Comparison of ENCODE assay signal across 9 cellular contexts in the genomic region with DNA sequence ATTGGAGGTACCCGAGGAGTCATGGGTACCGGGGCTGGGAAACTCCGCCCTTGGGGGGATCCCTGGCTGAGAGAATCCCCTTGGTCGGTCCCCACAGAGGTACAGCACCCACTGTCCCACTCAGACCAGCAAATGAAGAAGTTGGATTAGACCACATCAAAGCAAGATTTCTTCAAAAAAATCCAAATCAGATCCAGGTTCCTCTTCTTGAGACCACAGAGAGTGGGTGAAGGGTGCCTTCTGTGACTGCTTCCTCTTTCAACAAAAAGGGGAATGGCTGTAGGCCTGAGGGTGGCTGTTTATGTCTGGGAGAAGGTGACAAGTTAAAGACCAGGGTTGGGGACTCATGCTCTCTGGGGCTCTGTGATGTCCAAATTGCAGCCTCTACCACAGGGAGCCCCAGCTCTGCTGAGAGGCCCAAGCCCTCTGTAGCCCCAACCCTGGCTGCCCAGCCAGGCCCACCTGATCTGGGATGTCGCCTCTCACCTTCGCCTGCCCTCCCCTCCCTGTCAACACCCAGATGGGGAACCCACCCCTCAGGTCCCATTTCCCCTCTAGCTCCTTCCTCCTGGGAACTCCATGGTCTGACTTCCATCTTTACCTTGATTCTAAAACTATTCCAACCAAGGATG. TPM values are rescaled to one million over a fixed set of nuclear protein-coding genes. Genes with fewer than 3 reads are reported as not detected.
DNase-seq lines count a peak whose midpoint lies in the region; ATAC-seq, FAIRE-seq and TF ChIP-seq lines count a peak whose summit lies in the region.
"Had no signal": no experiment of that assay in that cellular context is flagged by ENCODE, and none has a peak within 500 bp of the region (broad histone marks: within the 10 kb centered on the region; RNA-seq: fewer than 3 reads in every experiment).

No MANE protein-coding gene starts in this region.

- no peak overlapping the region for H2AFZ ChIP-seq in MM.1S (ENCODE audit: low read length)

- no peaks in the 10 kb centered on the region for H3F3A ChIP-seq in MM.1S (ENCODE audit: insufficient read depth, low read length)

- H3K27me3 ChIP-seq in HL-60 (ENCODE audit: insufficient read depth, poor library complexity, severe bottlenecking) = no peaks in the 10 kb centered on the region
- H3K27me3 ChIP-seq in MM.1S (replicated peaks; ENCODE audit: insufficient read depth, low read length) = no peaks in the 10 kb centered on the region
- no peaks in the 10 kb centered on the region for H3K27me3 ChIP-seq in aorta (ENCODE audit: control insufficient read depth in 1 of 2, insufficient read depth in 2 of 2, low read length in 1 of 2)

- no peaks in the 10 kb centered on the region for H3K36me3 ChIP-seq in MM.1S (replicated peaks; ENCODE audit: insufficient read depth, low read length)
- H3K36me3 ChIP-seq in aorta (ENCODE audit: control insufficient read depth in 1 of 2, insufficient read depth in 2 of 2, low read length in 1 of 2) = no peaks in the 10 kb centered on the region

- H3K79me2 ChIP-seq in MM.1S (ENCODE audit: low read length) = no peaks in the 10 kb centered on the region

- intact Hi-C loops in aorta (cut with DNase I) = no loop called here

- DNase-seq in HL-60 (ENCODE audit: low read depth in 1 of 2, low spot score in 1 of 2) (peak; percentile 14 to 74), inferior parietal cortex (ENCODE audit: extremely low spot score) (peak; percentile 39), D721Med (ENCODE audit: insufficient read length, low spot score) (no peak), MM.1S (no peak), aorta (no peak)
- no peak for DNase-seq in activated CD4-positive, alpha-beta T cell treated with anti-CD3 and anti-CD28 coated beads for 1 hour
- DNase-seq: NCI-H748 treated with DMSO at 0.1 percent for 48 hours had no signal

- no peak for FAIRE-seq in D721Med (lab: Jason Lieb, UNC)

- H3K9me2 ChIP-seq in MM.1S (replicated peaks; ENCODE audit: insufficient read depth, low read length) = no peaks in the 10 kb centered on the region

- no peak overlapping the region for H3K9ac ChIP-seq in MM.1S (ENCODE audit: low read length)

- WGBS in aorta, 2 donors = 95 to 96% methylated on average over 6 of the region's 6 CpGs

- peak; percentile 81 for ATAC-seq in GM18505 (IDR thresholded peaks at IDR 0.05; ENCODE audit: unreplicated experiment)
- ATAC-seq in GM21619 (IDR thresholded peaks at IDR 0.05; ENCODE audit: unreplicated experiment) = peak; percentile 84
- no peak for ATAC-seq in aorta (ENCODE audit: low FRiP score)

- H3K9me3 ChIP-seq in MM.1S (replicated peaks; ENCODE audit: insufficient read depth, low read length) (no peaks in the 10 kb centered on the region), aorta (ENCODE audit: control insufficient read depth, low read length) (no peaks in the 10 kb centered on the region)

- H3K4me3 ChIP-seq in HL-60 (replicated peaks; ENCODE audit: insufficient read depth, low read length) = no peak overlapping the region
- no peak overlapping the region for H3K4me3 ChIP-seq in MM.1S (ENCODE audit: low read length)
- H3K4me3 ChIP-seq in aorta (ENCODE audit: low read length in 2 of 2) = no peak overlapping the region

- no peak overlapping the region for H3K4me2 ChIP-seq in MM.1S (ENCODE audit: low read depth, low read length)

- TF ChIP-seq POLR2A in GM18505 (IDR thresholded peaks at IDR 0.05; ENCODE audit: borderline replicate concordance, extremely low read depth, insufficient read depth, insufficient read length) = no peak

- H3K4me1 ChIP-seq in MM.1S (ENCODE audit: low read length) = no peaks in the 10 kb centered on the region
- no peaks in the 10 kb centered on the region for H3K4me1 ChIP-seq in aorta (ENCODE audit: control insufficient read depth in 1 of 2, insufficient read depth in 2 of 2, low read length in 2 of 2)

- no peak for TF ChIP-seq CTCF in HL-60 (IDR thresholded peaks at IDR 0.05; ENCODE audit: insufficient read depth, low read length)
- no peak for TF ChIP-seq CTCF in D721Med (IDR thresholded peaks at IDR 0.05; ENCODE audit: insufficient read depth, missing control alignments)
- TF ChIP-seq CTCF in MM.1S (IDR thresholded peaks at IDR 0.05; ENCODE audit: low read length) = no peak

- H4K20me1 ChIP-seq in MM.1S (ENCODE audit: insufficient read depth, low read length) = no peaks in the 10 kb centered on the region

- H3K27ac ChIP-seq in HL-60 (replicated peaks) = no peak overlapping the region
- H3K27ac ChIP-seq in MM.1S (ENCODE audit: low read length) = no peak overlapping the region
- no peak overlapping the region for H3K27ac ChIP-seq in aorta (ENCODE audit: low read depth in 1 of 2, low read length in 2 of 2)

RNA-seq across cellular contexts. Expression of a gene that starts 50.9 kb away (rescaled TPM):
- 100 to 1,000 TPM; 302 to 388 TPM for total RNA-seq in aorta
- polyA plus RNA-seq in aorta = 10 to 100 TPM; 35.3 to 48.6 TPM

Comparison
In these comparisons a context has a peak if more than half of its experiments do, and no peak if none do; other contexts are left out.
1. DNase-seq: peak in HL-60 (2 of 2) and inferior parietal cortex (single experiment); none in activated CD4-positive, alpha-beta T cell treated with anti-CD3 and anti-CD28 coated beads for 1 hour (single experiment), D721Med (single experiment), MM.1S (single experiment) and aorta (0 of 2).